Comparison of ENCODE assay signal across 11 cellular contexts in the genomic region with DNA sequence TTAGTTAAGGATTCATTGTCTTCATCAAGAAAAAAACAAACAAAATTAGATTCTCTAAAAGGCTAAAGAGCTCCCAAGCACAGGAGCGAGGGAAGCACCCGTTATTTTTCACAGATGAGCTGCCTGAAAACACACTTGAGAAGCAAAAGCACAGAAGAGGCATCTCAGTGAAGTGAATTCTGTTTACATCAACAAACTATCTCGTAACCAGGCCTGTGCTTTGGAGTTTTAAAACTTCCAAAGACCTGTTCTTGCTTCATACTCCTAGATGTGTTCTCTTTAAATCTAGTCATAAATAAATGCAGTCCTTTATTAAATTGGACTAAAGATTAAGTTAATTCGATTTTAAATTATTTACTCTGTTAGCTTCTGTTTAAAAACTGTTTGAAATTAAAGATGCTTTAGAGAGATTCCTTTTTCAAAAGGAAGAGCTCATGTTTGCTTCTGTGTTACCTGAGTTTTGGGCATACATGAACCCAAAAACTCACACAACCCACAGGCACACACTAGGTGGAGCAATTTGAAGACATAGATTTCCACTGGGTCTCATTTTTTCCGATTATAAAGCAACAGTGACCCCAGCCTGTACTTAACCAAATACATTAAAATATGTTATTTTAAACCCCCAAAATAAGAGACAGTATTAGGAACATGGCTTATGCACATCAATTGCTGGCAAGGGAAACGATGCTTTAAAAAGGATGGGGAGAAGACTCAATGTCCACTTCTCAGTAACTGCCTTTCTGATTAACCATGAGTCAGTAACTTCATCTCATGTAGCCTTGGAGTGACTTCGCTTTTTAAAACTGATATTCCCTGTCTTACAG.
DNase-seq lines count a peak whose midpoint lies in the region; ATAC-seq and TF ChIP-seq lines count a peak whose summit lies in the region.
"Had no signal": no experiment of that assay in that cellular context is flagged by ENCODE, and none has a peak within 500 bp of the region (broad histone marks: within the 10 kb centered on the region; RNA-seq: fewer than 3 reads in every experiment).

No MANE protein-coding gene starts in this region.

- no peaks in the 10 kb centered on the region for H3K4me1 ChIP-seq in GM23338 (ENCODE audit: insufficient read depth)
- H3K4me1 ChIP-seq in MM.1S (ENCODE audit: low read length) = no peaks in the 10 kb centered on the region

- peaks cover 3% of the 10 kb centered on the region; the same call in 1 of the 3 replicates for H3K9me3 Mint-ChIP-seq in GM23338

- in situ Hi-C loops in SK-MEL-5 (cut with HindIII; ENCODE audit: low pct_unique_long_range_greater_than_20kb, low sequenced_read_pairs) = no loop called here

- no peaks in the 10 kb centered on the region for H3K27me3 ChIP-seq in GM23338 (ENCODE audit: insufficient read depth)
- H3K27me3 ChIP-seq in MM.1S (replicated peaks; ENCODE audit: insufficient read depth, low read length) = no peaks in the 10 kb centered on the region

- DNase-seq in AG09309 (ENCODE audit: low read depth) (no peak), GM23338 (ENCODE audit: low spot score) (no peak), SK-MEL-5 (ENCODE audit: low read depth, low spot score) (peak; percentile 35), fibroblast of the conjunctiva (ENCODE audit: low read depth) (peak; percentile 18), MM.1S (no peak), nucleus accumbens (lab: John Stamatoyannopoulos, UW) (no peak)
- DNase-seq in stimulated activated CD4-positive, alpha-beta T cell treated with anti-CD3 and anti-CD28 coated beads, Interleukin-15, amount 100 ng/mL, for 24 hours = no peak
- DNase-seq: stimulated activated CD4-positive, alpha-beta T cell treated with anti-CD3 and anti-CD28 coated beads, Interleukin-12 subunit alpha, Interleukin-12 subunit beta, amount 100 ng/mL, for 4 hours; T-cell had no signal

- H3F3A ChIP-seq in GM23338 (replicated peaks; ENCODE audit: low read depth) (no peaks in the 10 kb centered on the region), MM.1S (ENCODE audit: insufficient read depth, low read length) (no peaks in the 10 kb centered on the region)

- TF ChIP-seq CTCF in AG09309 (IDR thresholded peaks at IDR 0.05; ENCODE audit: control insufficient read depth, insufficient read depth, low read depth, low read length, missing control alignments) = peak; percentile 44
- TF ChIP-seq CTCF in GM23338 (conservative IDR thresholded peaks at IDR 0.05; ENCODE audit: low read depth in 2 of 2) = peak; percentile 29 to 43
- no peak; the same call in 1 of the 2 replicates for TF ChIP-seq CTCF in MM.1S (IDR thresholded peaks at IDR 0.05; ENCODE audit: low read length)

- H3K4me2 ChIP-seq in GM23338 (no peak overlapping the region), MM.1S (ENCODE audit: low read depth, low read length) (no peak overlapping the region)

- no peaks in the 10 kb centered on the region for H4K20me1 ChIP-seq in GM23338 (replicated peaks; ENCODE audit: insufficient read depth)
- H4K20me1 ChIP-seq in MM.1S (ENCODE audit: insufficient read depth, low read length) = no peaks in the 10 kb centered on the region

- H3K36me3 ChIP-seq in GM23338 (ENCODE audit: insufficient read depth) = no peaks in the 10 kb centered on the region
- H3K36me3 ChIP-seq in MM.1S (replicated peaks; ENCODE audit: insufficient read depth, low read length) = no peaks in the 10 kb centered on the region

- H3K4me3 ChIP-seq in AG09309 (ENCODE audit: control insufficient read depth, low read depth, low read length) (no peak overlapping the region), GM23338 (no peak overlapping the region), MM.1S (ENCODE audit: low read length) (no peak overlapping the region)

- H3K4me3 Mint-ChIP-seq in GM23338 = no peak overlapping the region
- H3K4me3 Mint-ChIP-seq: stimulated activated effector memory CD8-positive, alpha-beta T cell treated with anti-CD3 and anti-CD28 coated beads, Interleukin-12 subunit alpha, Interleukin-12 subunit beta, amount 100 ng/mL, for 72 hours; T-cell had no signal

- H3K27ac ChIP-seq in GM23338 (ENCODE audit: low read depth) = no peak overlapping the region
- no peak overlapping the region for H3K27ac ChIP-seq in MM.1S (ENCODE audit: low read length)

- H3K79me2 ChIP-seq in GM23338 (replicated peaks; ENCODE audit: insufficient read depth) = no peaks in the 10 kb centered on the region
- H3K79me2 ChIP-seq in MM.1S (ENCODE audit: low read length) = no peaks in the 10 kb centered on the region

- peaks cover 21% of the 10 kb centered on the region for H3K4me1 Mint-ChIP-seq in GM23338
- H3K4me1 Mint-ChIP-seq: stimulated activated effector memory CD8-positive, alpha-beta T cell treated with anti-CD3 and anti-CD28 coated beads, Interleukin-12 subunit alpha, Interleukin-12 subunit beta, amount 100 ng/mL, for 72 hours; T-cell had no signal

- H3K9me2 ChIP-seq in GM23338 (ENCODE audit: insufficient read depth) = no peaks in the 10 kb centered on the region
- H3K9me2 ChIP-seq in MM.1S (replicated peaks; ENCODE audit: insufficient read depth, low read length) = no peaks in the 10 kb centered on the region

- no peak overlapping the region for H3K9ac ChIP-seq in MM.1S (ENCODE audit: low read length)

- H3K36me3 Mint-ChIP-seq in GM23338 (ENCODE audit: low read depth) = peaks cover 5% of the 10 kb centered on the region; the same call in 2 of the 3 replicates

- peaks cover 8% of the 10 kb centered on the region for H3K27me3 Mint-ChIP-seq in GM23338 (ENCODE audit: insufficient read depth, low read depth, poor library complexity)
- H3K27me3 Mint-ChIP-seq: T-cell had no signal

- no peak overlapping the region for H3K27ac Mint-ChIP-seq in GM23338
- H3K27ac Mint-ChIP-seq: stimulated activated effector memory CD8-positive, alpha-beta T cell treated with anti-CD3 and anti-CD28 coated beads, Interleukin-12 subunit alpha, Interleukin-12 subunit beta, amount 100 ng/mL, for 72 hours; T-cell had no signal

- ATAC-seq in GM23338 (no peak), GM19452 (IDR thresholded peaks at IDR 0.05; ENCODE audit: unreplicated experiment) (no peak)
- ATAC-seq: T-cell had no signal

- no peaks in the 10 kb centered on the region for H3K9me3 ChIP-seq in MM.1S (replicated peaks; ENCODE audit: insufficient read depth, low read length)

- H2AFZ ChIP-seq in GM23338 = no peak overlapping the region
- H2AFZ ChIP-seq in MM.1S (ENCODE audit: low read length) = no peak overlapping the region

TF ChIP-seq in GM23338, 12 proteins besides CTCF, POLR2A, EP300 and RAD21 (continues in another document):
- no peak for TF ChIP-seq EZH2 (IDR thresholded peaks at IDR 0.05; ENCODE audit: low read depth, unreplicated experiment)
- TF ChIP-seq ZNF114 (CRISPR knock-in tag; IDR thresholded peaks at IDR 0.05) = no peak
- no peak for TF ChIP-seq REST (IDR thresholded peaks at IDR 0.05; ENCODE audit: unreplicated experiment)
- TF ChIP-seq EZH2phosphoT487 (IDR thresholded peaks at IDR 0.05; ENCODE audit: unreplicated experiment) = no peak
- TF ChIP-seq POLR2AphosphoS5 (IDR thresholded peaks at IDR 0.05; ENCODE audit: low read depth) = no peak
- TF ChIP-seq ZNF331 (CRISPR knock-in tag; IDR thresholded peaks at IDR 0.05; ENCODE audit: low read depth) = no peak
- TF ChIP-seq NANOG (IDR thresholded peaks at IDR 0.05; ENCODE audit: borderline replicate concordance) = no peak
- TF ChIP-seq ETS1 (IDR thresholded peaks at IDR 0.05) = no peak
- TF ChIP-seq STAT1 (IDR thresholded peaks at IDR 0.05; ENCODE audit: unreplicated experiment) = no peak
- no peak for TF ChIP-seq CREB1 (CRISPR knock-in tag; IDR thresholded peaks at IDR 0.05; ENCODE audit: low read depth)

Comparison
In these comparisons a context has a peak if more than half of its experiments do, and no peak if none do; other contexts are left out.
1. DNase-seq: peak in SK-MEL-5 (single experiment) and fibroblast of the conjunctiva (single experiment); none in AG09309 (single experiment), GM23338 (single experiment), MM.1S (single experiment), nucleus accumbens (0 of 56) and stimulated activated CD4-positive, alpha-beta T cell treated with anti-CD3 and anti-CD28 coated beads, Interleukin-15, amount 100 ng/mL, for 24 hours (single experiment).